20 cellular contexts compared by ENCODE assay signal in genomic region chr11:72788250-72788649, GRCh38. TPM values are rescaled to one million over a fixed set of nuclear protein-coding genes. Genes with fewer than 3 reads are reported as not detected.
DNase-seq lines count a peak whose midpoint lies in the region; ATAC-seq and TF ChIP-seq lines count a peak whose summit lies in the region.
"Had no signal": no experiment of that assay in that cellular context is flagged by ENCODE, and none has a peak within 500 bp of the region (broad histone marks: within the 10 kb centered on the region; RNA-seq: fewer than 3 reads in every experiment).

No MANE protein-coding gene starts in this region.

- H3K9me3 Mint-ChIP-seq in activated T-helper 1 cell treated with anti-CD3 and anti-CD28 coated beads, Interleukin-12 subunit alpha, Interleukin-12 subunit beta, Interleukin-2, Interleukin-4 antibody, amounts not matched to agents 30 ng/mL and 10 ng/mL and 1 ng/mL, durations not matched to agents 14 hours and 24 hours and 36 hours = no peaks in the 10 kb centered on the region
- no peaks in the 10 kb centered on the region for H3K9me3 Mint-ChIP-seq in stimulated activated effector memory CD8-positive, alpha-beta T cell treated with anti-CD3 and anti-CD28 coated beads, Interleukin-12 subunit alpha, Interleukin-12 subunit beta, amount 100 ng/mL, for 72 hours
- H3K9me3 Mint-ChIP-seq: brain, mesothelial cell of epicardium had no signal

- no peak for TF ChIP-seq CTCF in right lobe of liver (IDR thresholded peaks at IDR 0.05)

- no peaks in the 10 kb centered on the region for H3K27me3 Mint-ChIP-seq in activated T-helper 1 cell treated with anti-CD3 and anti-CD28 coated beads, Interleukin-12 subunit alpha, Interleukin-12 subunit beta, Interleukin-2, Interleukin-4 antibody, amounts not matched to agents 30 ng/mL and 10 ng/mL and 1 ng/mL, durations not matched to agents 14 hours and 24 hours and 36 hours (ENCODE audit: insufficient read depth)

- H3K36me3 Mint-ChIP-seq in activated T-helper 1 cell treated with anti-CD3 and anti-CD28 coated beads, Interleukin-12 subunit alpha, Interleukin-12 subunit beta, Interleukin-2, Interleukin-4 antibody, amounts not matched to agents 30 ng/mL and 10 ng/mL and 1 ng/mL, durations not matched to agents 14 hours and 24 hours and 36 hours (ENCODE audit: low read depth) = no peaks in the 10 kb centered on the region
- H3K36me3 Mint-ChIP-seq in stimulated activated effector memory CD8-positive, alpha-beta T cell treated with anti-CD3 and anti-CD28 coated beads, Interleukin-12 subunit alpha, Interleukin-12 subunit beta, amount 100 ng/mL, for 72 hours = no peaks in the 10 kb centered on the region
- H3K36me3 Mint-ChIP-seq: brain, mesothelial cell of epicardium had no signal

- H3K4me3 Mint-ChIP-seq in activated T-helper 1 cell treated with anti-CD3 and anti-CD28 coated beads, Interleukin-12 subunit alpha, Interleukin-12 subunit beta, Interleukin-2, Interleukin-4 antibody, amounts not matched to agents 30 ng/mL and 10 ng/mL and 1 ng/mL, durations not matched to agents 14 hours and 24 hours and 36 hours = no peak overlapping the region
- H3K4me3 Mint-ChIP-seq in stimulated activated effector memory CD8-positive, alpha-beta T cell treated with anti-CD3 and anti-CD28 coated beads, Interleukin-12 subunit alpha, Interleukin-12 subunit beta, amount 100 ng/mL, for 72 hours = no peak overlapping the region
- H3K4me3 Mint-ChIP-seq: brain, mesothelial cell of epicardium had no signal

- H3K27ac ChIP-seq in right lobe of liver = peak overlapping the region; percentile 67 to 71 (median 68)
- H3K27ac ChIP-seq: RWPE1 had no signal

- peaks cover 27% of the 10 kb centered on the region for H3K4me1 Mint-ChIP-seq in activated T-helper 1 cell treated with anti-CD3 and anti-CD28 coated beads, Interleukin-12 subunit alpha, Interleukin-12 subunit beta, Interleukin-2, Interleukin-4 antibody, amounts not matched to agents 30 ng/mL and 10 ng/mL and 1 ng/mL, durations not matched to agents 14 hours and 24 hours and 36 hours (ENCODE audit: low read depth)
- peaks cover 22% of the 10 kb centered on the region for H3K4me1 Mint-ChIP-seq in stimulated activated effector memory CD8-positive, alpha-beta T cell treated with anti-CD3 and anti-CD28 coated beads, Interleukin-12 subunit alpha, Interleukin-12 subunit beta, amount 100 ng/mL, for 72 hours

- H3K9me3 ChIP-seq in right lobe of liver = no peaks in the 10 kb centered on the region
- H3K9me3 ChIP-seq: tibial nerve had no signal

- peak overlapping the region; percentile 34 for H3K27ac Mint-ChIP-seq in activated T-helper 1 cell treated with anti-CD3 and anti-CD28 coated beads, Interleukin-12 subunit alpha, Interleukin-12 subunit beta, Interleukin-2, Interleukin-4 antibody, amounts not matched to agents 30 ng/mL and 10 ng/mL and 1 ng/mL, durations not matched to agents 14 hours and 24 hours and 36 hours
- peak overlapping the region; percentile 87 for H3K27ac Mint-ChIP-seq in stimulated activated effector memory CD8-positive, alpha-beta T cell treated with anti-CD3 and anti-CD28 coated beads, Interleukin-12 subunit alpha, Interleukin-12 subunit beta, amount 100 ng/mL, for 72 hours
- H3K27ac Mint-ChIP-seq: brain had no signal

- 49% methylated on average over 6 of the region's 7 CpGs for WGBS in right lobe of liver (ENCODE audit: insufficient coverage, low coverage, low lambda C conversion rate, missing lambda C conversion rate)

- no peaks in the 10 kb centered on the region for H3K36me3 ChIP-seq in right lobe of liver
- H3K36me3 ChIP-seq: tibial nerve had no signal

- H3K4me1 ChIP-seq in right lobe of liver = peaks cover 0 to 52% (median 22%) of the 10 kb centered on the region in 4 donors

- H3K4me3 ChIP-seq in right lobe of liver = no peak overlapping the region
- H3K4me3 ChIP-seq: skin epidermis, tibial nerve had no signal

- intact Hi-C loops in activated T-helper 1 cell treated with anti-CD3 and anti-CD28 coated beads, Interleukin-12 subunit alpha, Interleukin-12 subunit beta, Interleukin-2, Interleukin-4 antibody, amounts not matched to agents 30 ng/mL and 10 ng/mL and 1 ng/mL, durations not matched to agents 14 hours and 24 hours and 36 hours (cut with micrococcal nuclease) = no loop called here
- intact Hi-C loops in right lobe of liver (cut with DNase I) = loop anchor here in 1 of 2 donors (5.0 kb wide), 1 partner anchor 61 kb away; no protein-coding TSS in a partner anchor

- peak in 1 of 4 donors; percentile 5 for ATAC-seq in right lobe of liver
- ATAC-seq in stimulated activated effector memory CD8-positive, alpha-beta T cell treated with anti-CD3 and anti-CD28 coated beads, Interleukin-12 subunit alpha, Interleukin-12 subunit beta, amount 100 ng/mL, for 72 hours = no peak

- no peak for TF ChIP-seq POLR2A in right lobe of liver (IDR thresholded peaks at IDR 0.05)

- DNase-seq in GM19240 (ENCODE audit: insufficient read length, low spot score) (peak; percentile 0), right lobe of liver (no peak), NCI-H1436 (lab: John Stamatoyannopoulos, UW) (no peak), LoVo (ENCODE audit: low spot score) (no peak), NCI-H1417 (lab: John Stamatoyannopoulos, UW) (no peak), NCI-H146 treated with DMSO at 0.1 percent for 48 hours (lab: John Stamatoyannopoulos, UW; ENCODE audit: unreplicated experiment) (no peak)
- no peak for DNase-seq in activated T-helper 1 cell treated with anti-CD3 and anti-CD28 coated beads, Interleukin-12 subunit alpha, Interleukin-12 subunit beta, Interleukin-2, Interleukin-4 antibody, amounts not matched to agents 30 ng/mL and 10 ng/mL and 1 ng/mL, durations not matched to agents 14 hours and 24 hours and 36 hours (ENCODE audit: low spot score)
- DNase-seq in stimulated activated effector memory CD8-positive, alpha-beta T cell treated with anti-CD3 and anti-CD28 coated beads, Interleukin-12 subunit alpha, Interleukin-12 subunit beta, amount 100 ng/mL, for 72 hours (ENCODE audit: low spot score in 2 of 2) = no peak
- DNase-seq: C1 segment of cervical spinal cord, DND-41, kidney, NCI-H1092, NCI-H2171, NCI-H82, SW 1271 had no signal

- H3K27me3 ChIP-seq in right lobe of liver = no peaks in the 10 kb centered on the region
- H3K27me3 ChIP-seq: tibial nerve had no signal

RNA-seq across cellular contexts. Expression of gene STARD10, which starts 5.6 kb away (rescaled TPM):
- 19.8 and 23.9 TPM in 2 replicates for total RNA-seq in activated T-helper 1 cell treated with anti-CD3 and anti-CD28 coated beads, Interleukin-12 subunit alpha, Interleukin-12 subunit beta, Interleukin-2, Interleukin-4 antibody, amounts not matched to agents 30 ng/mL and 10 ng/mL and 1 ng/mL, durations not matched to agents 14 hours and 24 hours and 36 hours
- 100 to 1,000 TPM; 282 to 525 (median 330) TPM for total RNA-seq in right lobe of liver

RNA-seq across cellular contexts. Expression of gene ATG16L2, which starts 26.0 kb away (rescaled TPM):
- total RNA-seq in activated T-helper 1 cell treated with anti-CD3 and anti-CD28 coated beads, Interleukin-12 subunit alpha, Interleukin-12 subunit beta, Interleukin-2, Interleukin-4 antibody, amounts not matched to agents 30 ng/mL and 10 ng/mL and 1 ng/mL, durations not matched to agents 14 hours and 24 hours and 36 hours = 69.2 and 71.1 TPM in 2 replicates
- total RNA-seq in right lobe of liver = 10 to 100 TPM in 5 of 6 experiments, 1 to 10 TPM in 1; 8.6 to 23.8 (median 15.4) TPM

RNA-seq across cellular contexts. Expression of gene ARAP1, which starts 36.0 kb away (rescaled TPM):
- 78.8 and 88.6 TPM in 2 replicates for total RNA-seq in activated T-helper 1 cell treated with anti-CD3 and anti-CD28 coated beads, Interleukin-12 subunit alpha, Interleukin-12 subunit beta, Interleukin-2, Interleukin-4 antibody, amounts not matched to agents 30 ng/mL and 10 ng/mL and 1 ng/mL, durations not matched to agents 14 hours and 24 hours and 36 hours
- 10 to 100 TPM; 32.9 to 76.7 (median 41.2) TPM for total RNA-seq in right lobe of liver

Comparison
In these comparisons a context has a peak if more than half of its experiments do, and no peak if none do; other contexts are left out.
1. RNA of gene STARD10, which starts 5.6 kb away (total RNA-seq): 282 to 525 TPM in right lobe of liver; 19.8 to 23.9 TPM in activated T-helper 1 cell treated with anti-CD3 and anti-CD28 coated beads, Interleukin-12 subunit alpha, Interleukin-12 subunit beta, Interleukin-2, Interleukin-4 antibody, amounts not matched to agents 30 ng/mL and 10 ng/mL and 1 ng/mL, durations not matched to agents 14 hours and 24 hours and 36 hours; every median in the first group is over 10 times any median in the second.